8 cellular contexts compared by ENCODE assay signal in genomic region chr1:114669562-114670082, GRCh38. TPM values are rescaled to one million over a fixed set of nuclear protein-coding genes. Genes with fewer than 3 reads are reported as not detected.
DNase-seq lines count a peak whose midpoint lies in the region; ATAC-seq and TF ChIP-seq lines count a peak whose summit lies in the region.

A gene with protein sequence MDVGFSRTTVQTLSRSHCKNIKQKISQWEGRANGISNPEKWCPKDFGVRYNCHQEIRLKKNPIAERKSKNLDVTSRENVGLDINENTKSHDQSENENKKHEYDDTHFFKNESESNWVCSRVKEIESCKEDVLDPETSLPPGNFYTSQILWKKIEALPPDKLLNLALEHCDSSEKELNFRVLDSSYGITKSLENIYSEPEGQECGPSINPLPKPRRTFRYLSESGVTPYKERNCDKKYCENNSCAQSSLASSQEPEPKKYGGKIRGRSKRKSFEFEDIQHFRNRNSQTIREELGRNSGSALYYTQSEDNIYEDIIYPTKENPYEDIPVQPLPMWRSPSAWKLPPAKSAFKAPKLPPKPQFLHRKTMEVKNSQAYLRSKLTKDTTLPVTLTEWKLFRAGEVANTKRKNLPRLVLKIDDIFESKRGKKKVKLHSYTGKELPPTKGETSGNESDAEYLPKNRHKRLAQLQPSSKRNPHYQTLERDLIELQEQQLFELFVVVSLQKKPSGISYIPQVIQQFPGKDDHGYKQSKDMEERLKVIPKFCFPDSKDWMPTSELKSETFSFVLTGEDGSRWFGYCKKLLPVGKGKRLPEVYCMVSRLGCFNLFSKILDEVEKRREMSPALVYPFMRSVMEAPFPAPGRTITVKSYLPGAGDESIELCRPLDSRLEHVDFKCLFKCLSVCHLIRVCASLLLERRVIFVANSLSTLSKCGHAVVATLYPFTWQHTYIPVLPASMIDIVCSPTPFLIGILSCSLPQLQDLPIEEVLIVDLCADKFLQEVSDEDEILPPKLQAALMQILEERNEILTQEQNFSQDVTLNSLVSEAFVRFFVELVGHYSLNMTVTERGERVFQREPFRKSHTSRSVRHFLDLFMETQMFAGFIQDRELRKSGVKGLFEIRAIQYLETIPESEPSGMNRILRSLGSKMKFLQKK (minus strand): TSS chr1:114670049. CDS start chr1:114625984, 44,065 bp downstream.

- no peak within 1 kb of the TSS for H3K27ac ChIP-seq in iPS-20b (ENCODE audit: low read length)

- ATAC-seq in GM19395 (IDR thresholded peaks at IDR 0.05; ENCODE audit: unreplicated experiment), result peak; percentile 75
- ATAC-seq in HG03432 (IDR thresholded peaks at IDR 0.05; ENCODE audit: unreplicated experiment), result peak; percentile 65

- intact Hi-C loops in Caco-2 (cut with micrococcal nuclease; ENCODE audit: unreplicated experiment), result loop anchor here (1.0 to 2.0 kb wide), 2 partner anchors 47 to 89 kb away; partner anchors contain the start of genes BCAS2 and NRAS
- intact Hi-C loops in posterior vena cava (cut with DNase I), result loop anchor here in 1 of 2 donors (2.0 kb wide), 1 partner anchor 79 kb away; no protein-coding TSS in a partner anchor

- POLR2A ChIA-PET in Caco-2 (lab: Charles Lee), result no interaction called here

- DNase-seq in Caco-2 (no peak), foreskin melanocyte (no peak), posterior vena cava (ENCODE audit: low spot score) (no peak)
- no peak for DNase-seq in activated naive CD8-positive, alpha-beta T cell treated with anti-CD3 and anti-CD28 coated beads for 36 hours

- no peaks in the 10 kb centered on the region for H3K36me3 Mint-ChIP-seq in Caco-2 (ENCODE audit: insufficient read depth, unreplicated experiment)
- H3K36me3 Mint-ChIP-seq in activated naive CD8-positive, alpha-beta T cell treated with anti-CD3 and anti-CD28 coated beads for 36 hours, result no peaks in the 10 kb centered on the region
- no peaks in the 10 kb centered on the region for H3K36me3 Mint-ChIP-seq in stimulated activated naive CD8-positive, alpha-beta T cell treated with anti-CD3 and anti-CD28 coated beads, Interleukin-15, Interleukin-2, amounts not matched to agents 100 ng/mL and 50 ng/mL, for 24 hours (ENCODE audit: low read depth)

- H3K9me3 ChIP-seq in Caco-2 (no peaks in the 10 kb centered on the region), iPS-20b (ENCODE audit: insufficient read depth, low read depth, low read length) (no peaks in the 10 kb centered on the region; the same call in 1 of the 2 replicates)

- H3K27me3 ChIP-seq in Caco-2 (replicated peaks; ENCODE audit: control insufficient read depth, insufficient read depth, low read length), result no peaks in the 10 kb centered on the region
- peaks cover 41% of the 10 kb centered on the region for H3K27me3 ChIP-seq in iPS-20b (ENCODE audit: insufficient read depth, low read length)

- peak within 1 kb of the TSS; percentile 59 for H3K27ac Mint-ChIP-seq in Caco-2 (ENCODE audit: unreplicated experiment)
- no peak within 1 kb of the TSS for H3K27ac Mint-ChIP-seq in activated naive CD8-positive, alpha-beta T cell treated with anti-CD3 and anti-CD28 coated beads for 36 hours
- H3K27ac Mint-ChIP-seq in stimulated activated naive CD8-positive, alpha-beta T cell treated with anti-CD3 and anti-CD28 coated beads, Interleukin-15, Interleukin-2, amounts not matched to agents 100 ng/mL and 50 ng/mL, for 24 hours, result no peak within 1 kb of the TSS

- H3K4me3 ChIP-seq in Caco-2 (ENCODE audit: low read depth, low read length) (peak within 1 kb of the TSS; percentile 76), iPS-20b (ENCODE audit: low read length) (peak within 1 kb of the TSS; percentile 90)

- H3K36me3 ChIP-seq in Caco-2 (ENCODE audit: control insufficient read depth, insufficient read depth, low read length), result no peaks in the 10 kb centered on the region
- H3K36me3 ChIP-seq in iPS-20b (ENCODE audit: insufficient read depth, low read depth, low read length), result no peaks in the 10 kb centered on the region

- CTCF ChIA-PET in Caco-2 (lab: Charles Lee), result interaction anchor here (1.0 kb wide), 1 partner anchor 9 kb away, joined by 3 read pairs; no protein-coding TSS in a partner anchor

- TSS peak; percentile 56 for BruUV-seq in Caco-2 (replicated peaks; lab: Mats Ljungman, UMichigan)

- peak in 1 of 2 experiments; percentile 9 for TF ChIP-seq CTCF in Caco-2 (IDR thresholded peaks at IDR 0.05; ENCODE audit: insufficient read depth in 1 of 2, low read depth in 1 of 2, low read length in 1 of 2, severe bottlenecking in 1 of 2, unreplicated experiment in 1 of 2)

- peaks cover 21% of the 10 kb centered on the region for H3K4me1 Mint-ChIP-seq in Caco-2 (ENCODE audit: low read depth, unreplicated experiment)
- peaks cover 10% of the 10 kb centered on the region for H3K4me1 Mint-ChIP-seq in activated naive CD8-positive, alpha-beta T cell treated with anti-CD3 and anti-CD28 coated beads for 36 hours
- H3K4me1 Mint-ChIP-seq in stimulated activated naive CD8-positive, alpha-beta T cell treated with anti-CD3 and anti-CD28 coated beads, Interleukin-15, Interleukin-2, amounts not matched to agents 100 ng/mL and 50 ng/mL, for 24 hours (ENCODE audit: low read depth), result peaks cover 12% of the 10 kb centered on the region

- no peaks in the 10 kb centered on the region for H3K9me3 Mint-ChIP-seq in Caco-2 (ENCODE audit: unreplicated experiment)
- no peaks in the 10 kb centered on the region for H3K9me3 Mint-ChIP-seq in activated naive CD8-positive, alpha-beta T cell treated with anti-CD3 and anti-CD28 coated beads for 36 hours
- H3K9me3 Mint-ChIP-seq in stimulated activated naive CD8-positive, alpha-beta T cell treated with anti-CD3 and anti-CD28 coated beads, Interleukin-15, Interleukin-2, amounts not matched to agents 100 ng/mL and 50 ng/mL, for 24 hours, result no peaks in the 10 kb centered on the region

- H3K27me3 Mint-ChIP-seq in Caco-2 (ENCODE audit: insufficient read depth, unreplicated experiment), result peaks cover 5% of the 10 kb centered on the region
- peaks cover 13% of the 10 kb centered on the region for H3K27me3 Mint-ChIP-seq in activated naive CD8-positive, alpha-beta T cell treated with anti-CD3 and anti-CD28 coated beads for 36 hours
- peaks cover 25% of the 10 kb centered on the region for H3K27me3 Mint-ChIP-seq in stimulated activated naive CD8-positive, alpha-beta T cell treated with anti-CD3 and anti-CD28 coated beads, Interleukin-15, Interleukin-2, amounts not matched to agents 100 ng/mL and 50 ng/mL, for 24 hours

- no peaks in the 10 kb centered on the region for H3K4me1 ChIP-seq in Caco-2
- H3K4me1 ChIP-seq in iPS-20b (ENCODE audit: insufficient read depth, low read length), result peaks cover 6% of the 10 kb centered on the region; the same call in 1 of the 2 replicates

- H3K4me3 Mint-ChIP-seq in Caco-2 (ENCODE audit: unreplicated experiment), result peak within 1 kb of the TSS; percentile 81
- peak within 1 kb of the TSS; percentile 81 for H3K4me3 Mint-ChIP-seq in activated naive CD8-positive, alpha-beta T cell treated with anti-CD3 and anti-CD28 coated beads for 36 hours
- peak within 1 kb of the TSS; percentile 87 for H3K4me3 Mint-ChIP-seq in stimulated activated naive CD8-positive, alpha-beta T cell treated with anti-CD3 and anti-CD28 coated beads, Interleukin-15, Interleukin-2, amounts not matched to agents 100 ng/mL and 50 ng/mL, for 24 hours

- H3K9ac ChIP-seq in iPS-20b (ENCODE audit: low read depth, low read length), result peak within 1 kb of the TSS; percentile 68; the same call in 1 of the 2 replicates

RNA-seq across cellular contexts. Expression of the gene that starts here (rescaled TPM):
- 1.1 TPM in 2 replicates for total RNA-seq in Caco-2 (2022)
- total RNA-seq in activated naive CD8-positive, alpha-beta T cell treated with anti-CD3 and anti-CD28 coated beads for 36 hours, result under 1 TPM; 0.50 to 0.91 TPM
- total RNA-seq in posterior vena cava, result 1 to 10 TPM; 2.7 to 4.8 TPM
